9 cellular contexts compared by ENCODE assay signal in the genomic region with DNA sequence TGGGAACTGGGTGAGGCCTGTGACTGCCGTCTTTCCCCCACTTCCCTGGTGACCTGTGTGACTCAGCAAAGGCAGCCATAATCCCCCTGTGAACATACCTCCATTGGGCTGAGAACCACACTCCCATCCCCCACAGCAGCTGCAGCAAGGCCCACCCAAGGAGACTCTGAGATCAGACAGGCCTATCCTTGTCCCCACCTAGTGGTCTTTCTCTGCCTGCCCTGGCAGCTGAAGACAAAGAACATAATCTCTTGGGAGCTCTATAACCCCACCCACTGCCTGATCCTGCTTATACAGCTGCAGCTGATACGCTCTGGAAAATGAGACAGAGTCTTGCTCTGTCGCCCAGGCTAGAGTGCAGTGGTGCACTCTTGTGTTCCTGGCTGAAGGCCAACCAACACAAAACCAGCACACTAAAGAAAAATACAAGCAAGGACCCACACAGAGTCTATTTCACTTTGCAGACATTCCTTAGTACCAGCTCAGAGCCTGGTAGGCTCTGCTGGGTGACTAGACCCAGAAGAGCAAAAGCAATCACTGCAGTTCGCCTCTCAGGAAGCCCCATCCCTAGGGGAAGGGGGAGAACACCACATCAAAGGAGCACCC.
DNase-seq lines count a peak whose midpoint lies in the region; ATAC-seq, FAIRE-seq and TF ChIP-seq lines count a peak whose summit lies in the region.
"Had no signal": no experiment of that assay in that cellular context is flagged by ENCODE, and none has a peak within 500 bp of the region (broad histone marks: within the 10 kb centered on the region; RNA-seq: fewer than 3 reads in every experiment).

No MANE protein-coding gene starts in this region.

- H3K4me1 Mint-ChIP-seq in GM23338, result peaks cover 63% of the 10 kb centered on the region
- H3K4me1 Mint-ChIP-seq: CD4-positive, CD25-positive, alpha-beta regulatory T cell had no signal

- H3K9me2 ChIP-seq in GM23338 (ENCODE audit: insufficient read depth) (no peaks in the 10 kb centered on the region), OCI-LY1 (ENCODE audit: low read depth, low read length) (no peaks in the 10 kb centered on the region)

- TF ChIP-seq RAD21 in A549 (conservative IDR thresholded peaks at IDR 0.05 in 1 of 2, IDR thresholded peaks at IDR 0.05 in 1 of 2), result no peak

- H3F3A ChIP-seq in GM23338 (replicated peaks; ENCODE audit: low read depth) (no peaks in the 10 kb centered on the region), OCI-LY1 (ENCODE audit: insufficient read depth, low read length) (no peaks in the 10 kb centered on the region)

- no peak overlapping the region for H3K9ac ChIP-seq in OCI-LY1 (ENCODE audit: low read length)

- H3K36me3 ChIP-seq in GM23338 (ENCODE audit: insufficient read depth), result no peaks in the 10 kb centered on the region
- H3K36me3 ChIP-seq in OCI-LY1 (ENCODE audit: insufficient read depth, low read length), result no peaks in the 10 kb centered on the region

- ATAC-seq in A549 (peak; percentile 62 to 75; a peak in 5 of 6 replicates), GM23338 (peak; percentile 97), HG03097 (IDR thresholded peaks at IDR 0.05; ENCODE audit: low FRiP score, unreplicated experiment) (no peak), HG03025 (IDR thresholded peaks at IDR 0.05; ENCODE audit: low FRiP score, unreplicated experiment) (no peak), HG03432 (IDR thresholded peaks at IDR 0.05; ENCODE audit: unreplicated experiment) (no peak)

- peaks cover 5% of the 10 kb centered on the region for H3K27me3 Mint-ChIP-seq in GM23338 (ENCODE audit: insufficient read depth, low read depth, poor library complexity)
- H3K27me3 Mint-ChIP-seq: CD4-positive, CD25-positive, alpha-beta regulatory T cell had no signal

- H3K4me3 ChIP-seq in A549 (no peak overlapping the region), GM23338 (peak overlapping the region; percentile 31; the same call in 1 of the 2 replicates), OCI-LY1 (ENCODE audit: low read depth, low read length, poor library complexity, severe bottlenecking) (no peak overlapping the region), fibroblast of villous mesenchyme (ENCODE audit: low read depth, low read length) (no peak overlapping the region)

- H3K4me3 Mint-ChIP-seq in GM23338, result no peak overlapping the region
- H3K4me3 Mint-ChIP-seq: CD4-positive, CD25-positive, alpha-beta regulatory T cell had no signal

- H3K4me2 ChIP-seq in A549 (no peak overlapping the region), GM23338 (peak overlapping the region; percentile 67), OCI-LY1 (ENCODE audit: low read length) (0 out of 2 replicates have a peak overlapping the region, but pooled peaks have one; percentile 13)

- 32% methylated on average over 4 of the region's 4 CpGs for WGBS in A549 (ENCODE audit: missing lambda C conversion rate)

- FAIRE-seq in A549 (lab: Jason Lieb, UNC), result no peak

- no peaks in the 10 kb centered on the region for H4K20me1 ChIP-seq in GM23338 (replicated peaks; ENCODE audit: insufficient read depth)
- no peaks in the 10 kb centered on the region for H4K20me1 ChIP-seq in OCI-LY1 (ENCODE audit: insufficient read depth, low read length)

- no peaks in the 10 kb centered on the region for H3K9me3 ChIP-seq in A549
- no peaks in the 10 kb centered on the region for H3K9me3 ChIP-seq in OCI-LY1 (ENCODE audit: low read length)

- H3K79me2 ChIP-seq in GM23338 (replicated peaks; ENCODE audit: insufficient read depth) (no peaks in the 10 kb centered on the region), OCI-LY1 (ENCODE audit: insufficient read depth, low read length) (no peaks in the 10 kb centered on the region)

- H3K27me3 ChIP-seq in GM23338 (ENCODE audit: insufficient read depth) (no peaks in the 10 kb centered on the region), OCI-LY1 (ENCODE audit: insufficient read depth, low read length) (no peaks in the 10 kb centered on the region)

- TF ChIP-seq CTCF in A549 (IDR thresholded peaks at IDR 0.05) (no peak), GM23338 (conservative IDR thresholded peaks at IDR 0.05; ENCODE audit: low read depth in 2 of 2) (peak; percentile 62 to 82), OCI-LY1 (IDR thresholded peaks at IDR 0.05; ENCODE audit: low read length) (peak; percentile 44; the same call in 1 of the 2 replicates), fibroblast of villous mesenchyme (IDR thresholded peaks at IDR 0.05; ENCODE audit: insufficient read depth, low read depth, low read length) (no peak)

- H3K4me1 ChIP-seq in A549 (no peaks in the 10 kb centered on the region), GM23338 (ENCODE audit: insufficient read depth) (peaks cover 65% of the 10 kb centered on the region), OCI-LY1 (ENCODE audit: insufficient read depth, low read length, severe bottlenecking) (peaks cover 29% of the 10 kb centered on the region)

- peak overlapping the region; percentile 97 for H3K27ac Mint-ChIP-seq in GM23338
- H3K27ac Mint-ChIP-seq: CD4-positive, CD25-positive, alpha-beta regulatory T cell had no signal

- DNase-seq in A549 (ENCODE audit: low read depth in 1 of 2, low spot score in 1 of 2) (peak in 1 of 2 experiments; percentile 32), GM23338 (ENCODE audit: low spot score) (peak; percentile 90), fibroblast of villous mesenchyme (ENCODE audit: low read depth) (peak; percentile 5), T-helper 1 cell (no peak)
- DNase-seq: CD4-positive, CD25-positive, alpha-beta regulatory T cell had no signal

- CTCF ChIA-PET in A549 (lab: Yijun Ruan, JAX), result no interaction called here

- no peak overlapping the region for H3K27ac ChIP-seq in A549
- peak overlapping the region; percentile 94 for H3K27ac ChIP-seq in GM23338 (ENCODE audit: low read depth)
- peak overlapping the region; percentile 54 for H3K27ac ChIP-seq in OCI-LY1 (ENCODE audit: low read depth, low read length, poor library complexity, severe bottlenecking)

- H2AFZ ChIP-seq in GM23338 (peak overlapping the region; percentile 76; the same call in 1 of the 2 replicates), OCI-LY1 (ENCODE audit: low read length) (no peak overlapping the region)

- TF ChIP-seq EP300 in A549 (IDR thresholded peaks at IDR 0.05), result no peak

- H3K36me3 Mint-ChIP-seq in GM23338 (ENCODE audit: low read depth), result no peaks in the 10 kb centered on the region
- H3K36me3 Mint-ChIP-seq: CD4-positive, CD25-positive, alpha-beta regulatory T cell had no signal

- TF ChIP-seq POLR2A in A549 (IDR thresholded peaks at IDR 0.05; ENCODE audit: low read length), result no peak

- POLR2A ChIA-PET in A549 (lab: Yijun Ruan, JAX), result no interaction called here

- H3K9me3 Mint-ChIP-seq in GM23338, result no peaks in the 10 kb centered on the region

TF ChIP-seq in A549, 52 proteins besides CTCF, POLR2A, EP300 and RAD21 (continues in another document):
- TF ChIP-seq NPAS2 (CRISPR knock-in tag; IDR thresholded peaks at IDR 0.05; ENCODE audit: borderline replicate concordance) (no peak), FOSB (CRISPR knock-in tag; IDR thresholded peaks at IDR 0.05) (no peak), ZC3H11A (IDR thresholded peaks at IDR 0.05) (no peak), ZFP36 (IDR thresholded peaks at IDR 0.05; ENCODE audit: borderline replicate concordance, partially characterized antibody) (no peak), CBX2 (IDR thresholded peaks at IDR 0.05; ENCODE audit: borderline replicate concordance, low read depth) (no peak), EHMT2 (IDR thresholded peaks at IDR 0.05; ENCODE audit: low read depth) (no peak), PHF8 (IDR thresholded peaks at IDR 0.05; ENCODE audit: borderline replicate concordance, low read depth) (no peak), TFCP2L1 (CRISPR knock-in tag; IDR thresholded peaks at IDR 0.05) (no peak), ZNF302 (CRISPR knock-in tag; IDR thresholded peaks at IDR 0.05) (no peak), GATA3 (IDR thresholded peaks at IDR 0.05; ENCODE audit: borderline replicate concordance) (no peak), RARB (CRISPR knock-in tag; IDR thresholded peaks at IDR 0.05) (no peak), ESRRA (IDR thresholded peaks at IDR 0.05; ENCODE audit: borderline replicate concordance, low read length) (no peak), CHD2 (IDR thresholded peaks at IDR 0.05; ENCODE audit: low read length, partially characterized antibody) (no peak)
- TF ChIP-seq, protein P1, sequence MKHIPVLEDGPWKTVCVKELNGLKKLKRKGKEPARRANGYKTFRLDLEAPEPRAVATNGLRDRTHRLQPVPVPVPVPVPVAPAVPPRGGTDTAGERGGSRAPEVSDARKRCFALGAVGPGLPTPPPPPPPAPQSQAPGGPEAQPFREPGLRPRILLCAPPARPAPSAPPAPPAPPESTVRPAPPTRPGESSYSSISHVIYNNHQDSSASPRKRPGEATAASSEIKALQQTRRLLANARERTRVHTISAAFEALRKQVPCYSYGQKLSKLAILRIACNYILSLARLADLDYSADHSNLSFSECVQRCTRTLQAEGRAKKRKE (CRISPR knock-in tag; IDR thresholded peaks at IDR 0.05; ENCODE audit: low read depth), result no peak

TF ChIP-seq in GM23338, 12 proteins besides CTCF, POLR2A, EP300 and RAD21 (continues in another document):
- 0 out of 2 replicates have a peak, but pooled peaks have one; percentile 31 for TF ChIP-seq ZNF114 (CRISPR knock-in tag; IDR thresholded peaks at IDR 0.05)
- no peak for TF ChIP-seq EZH2phosphoT487 (IDR thresholded peaks at IDR 0.05; ENCODE audit: unreplicated experiment)
- TF ChIP-seq EZH2 (IDR thresholded peaks at IDR 0.05; ENCODE audit: low read depth, unreplicated experiment), result no peak

Comparison
In these comparisons a context has a peak if more than half of its experiments do, and no peak if none do; other contexts are left out.
1. ATAC-seq: peak in A549 (2 of 2) and GM23338 (single experiment); none in HG03097 (single experiment), HG03025 (single experiment) and HG03432 (single experiment).
2. DNase-seq: peak in GM23338 (single experiment) and fibroblast of villous mesenchyme (single experiment); none in T-helper 1 cell (0 of 5).
3. H3K27ac ChIP-seq: peak in GM23338 (single experiment) and OCI-LY1 (single experiment); none in A549 (0 of 2).
4. CTCF ChIP-seq: peak in GM23338 (2 of 2) and OCI-LY1 (single experiment); none in A549 (single experiment) and fibroblast of villous mesenchyme (single experiment).